In the genomic region with DNA sequence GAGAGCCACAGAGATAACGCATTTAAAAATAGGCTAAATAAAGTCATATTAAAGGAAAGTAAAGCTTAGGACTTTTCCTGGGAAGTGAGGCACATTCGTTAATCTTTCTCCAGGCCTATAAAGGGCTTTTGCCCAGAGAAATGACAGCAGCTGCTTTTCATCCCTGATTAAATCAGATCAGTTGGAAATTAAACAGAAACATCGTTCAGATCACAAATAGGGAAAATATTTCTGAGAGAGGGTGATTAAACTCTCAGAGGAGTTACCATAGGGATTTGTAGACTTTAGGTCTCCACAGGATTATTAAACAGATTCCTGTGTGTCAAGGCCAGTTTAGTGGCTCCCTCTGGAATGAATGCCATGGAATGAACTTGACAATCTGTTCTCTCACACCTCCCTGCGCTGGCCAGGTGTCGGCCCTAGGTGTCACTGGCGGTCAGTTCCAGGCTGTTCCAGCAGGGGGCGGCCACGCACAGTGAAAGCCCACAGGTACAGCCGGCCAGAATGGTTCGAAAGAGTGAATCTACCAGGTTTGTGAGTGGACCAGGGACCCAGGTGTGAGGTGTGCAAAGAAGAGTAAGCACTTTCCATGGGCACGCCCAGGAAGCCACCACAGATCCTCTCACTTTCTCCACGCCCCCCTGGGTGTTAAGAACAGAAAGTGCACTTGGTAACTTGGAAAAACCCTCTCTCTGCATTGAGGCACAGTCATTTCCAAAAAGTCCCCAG, we compare ENCODE assay signal across 8 cellular contexts.
A peak's percentile ranks its signal among the peaks of the same experiment; 100 is the strongest.
DNase-seq lines count a peak whose midpoint lies in the region; ATAC-seq and TF ChIP-seq lines count a peak whose summit lies in the region.

No MANE protein-coding gene starts in this region.

- no peaks in the 10 kb centered on the region for H3K9me3 ChIP-seq in left ventricle myocardium inferior (replicated peaks)

- TF ChIP-seq CTCF in GM12865 (IDR thresholded peaks at IDR 0.05; ENCODE audit: insufficient read depth, low read depth, low read length, missing control alignments): peak; percentile 98
- peak; percentile 100 for TF ChIP-seq CTCF in LNCAP (IDR thresholded peaks at IDR 0.05)
- peak; percentile 100 for TF ChIP-seq CTCF in left ventricle myocardium inferior (IDR thresholded peaks at IDR 0.05; ENCODE audit: borderline replicate concordance)

- H3K4me3 ChIP-seq in GM12865 (ENCODE audit: low read depth, low read length): no peak overlapping the region
- H3K4me3 ChIP-seq in left ventricle myocardium inferior: no peak overlapping the region

- DNase-seq in GM12865 (ENCODE audit: low read depth) (peak; percentile 87), H4 (ENCODE audit: low spot score) (peak; percentile 78), SW 1271 (lab: John Stamatoyannopoulos, UW) (peak; percentile 18 to 47), left ventricle myocardium inferior (peak; percentile 80), sciatic nerve (ENCODE audit: low spot score) (peak; percentile 89), cortex of kidney (lab: John Stamatoyannopoulos, UW) (no peak)
- peak; percentile 86 for DNase-seq in activated naive CD8-positive, alpha-beta T cell treated with anti-CD3 and anti-CD28 coated beads, Interleukin-2, amount 50 U/mL, for 24 hours

- no peaks in the 10 kb centered on the region for H3K27me3 ChIP-seq in left ventricle myocardium inferior (ENCODE audit: low read depth)

- H3K27ac Mint-ChIP-seq in activated naive CD8-positive, alpha-beta T cell treated with anti-CD3 and anti-CD28 coated beads, Interleukin-2, amount 50 U/mL, for 24 hours: no peak overlapping the region

- peak; percentile 84 for ATAC-seq in activated naive CD8-positive, alpha-beta T cell treated with anti-CD3 and anti-CD28 coated beads, Interleukin-2, amount 50 U/mL, for 24 hours
- ATAC-seq in sciatic nerve: peak; percentile 95

- no peaks in the 10 kb centered on the region for H3K36me3 Mint-ChIP-seq in activated naive CD8-positive, alpha-beta T cell treated with anti-CD3 and anti-CD28 coated beads, Interleukin-2, amount 50 U/mL, for 24 hours (ENCODE audit: low read depth)

- no peak overlapping the region for H3K27ac ChIP-seq in left ventricle myocardium inferior (replicated peaks)

- H3K4me1 Mint-ChIP-seq in activated naive CD8-positive, alpha-beta T cell treated with anti-CD3 and anti-CD28 coated beads, Interleukin-2, amount 50 U/mL, for 24 hours: peaks cover 7% of the 10 kb centered on the region

- no peak overlapping the region for H3K4me3 Mint-ChIP-seq in activated naive CD8-positive, alpha-beta T cell treated with anti-CD3 and anti-CD28 coated beads, Interleukin-2, amount 50 U/mL, for 24 hours

- no peaks in the 10 kb centered on the region for H3K36me3 ChIP-seq in left ventricle myocardium inferior

- intact Hi-C loops in left ventricle myocardium inferior (cut with micrococcal nuclease) (loop anchor here (5.0 kb wide), 1 partner anchor 175 kb away; no protein-coding TSS in a partner anchor), sciatic nerve (cut with DNase I) (no loop called here)

- H3K4me1 ChIP-seq in left ventricle myocardium inferior: peaks cover 8% of the 10 kb centered on the region

- H3K27me3 Mint-ChIP-seq in activated naive CD8-positive, alpha-beta T cell treated with anti-CD3 and anti-CD28 coated beads, Interleukin-2, amount 50 U/mL, for 24 hours: peaks cover 10% of the 10 kb centered on the region

- no peaks in the 10 kb centered on the region for H3K9me3 Mint-ChIP-seq in activated naive CD8-positive, alpha-beta T cell treated with anti-CD3 and anti-CD28 coated beads, Interleukin-2, amount 50 U/mL, for 24 hours
